In the genomic region with DNA sequence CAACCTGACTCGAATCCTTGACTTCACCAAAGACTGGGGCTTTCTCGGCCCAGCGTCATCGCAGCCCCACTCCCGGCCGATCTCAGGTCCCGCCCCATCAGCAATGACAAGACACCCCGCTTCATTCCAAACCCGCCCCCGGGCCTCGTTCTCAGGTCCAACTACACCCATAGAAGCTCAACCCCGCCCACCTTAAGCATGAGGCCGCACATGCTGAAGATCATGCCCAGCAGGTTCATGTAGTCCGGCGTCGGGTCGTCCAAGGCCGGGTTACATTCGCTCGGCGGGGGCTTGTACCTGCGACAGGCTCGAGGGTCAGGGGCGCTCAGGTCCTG, we compare ENCODE assay signal across 3 cellular contexts.
A peak's percentile ranks its signal among the peaks of the same experiment; 100 is the strongest.
TF ChIP-seq lines count a peak whose summit lies in the region.

No MANE protein-coding gene starts in this region.

TF ChIP-seq in A549, 52 proteins besides CTCF, POLR2A, EP300 and RAD21:
- TF ChIP-seq TFCP2L1 (CRISPR knock-in tag; IDR thresholded peaks at IDR 0.05) (no peak), CHD4 (IDR thresholded peaks at IDR 0.05; ENCODE audit: borderline replicate concordance) (no peak), MAZ (IDR thresholded peaks at IDR 0.05; ENCODE audit: borderline replicate concordance, low read depth, low read length) (no peak), CBX2 (IDR thresholded peaks at IDR 0.05; ENCODE audit: borderline replicate concordance, low read depth) (no peak), NPAS2 (CRISPR knock-in tag; IDR thresholded peaks at IDR 0.05; ENCODE audit: borderline replicate concordance) (no peak), CBX8 (IDR thresholded peaks at IDR 0.05) (no peak), RNF2 (IDR thresholded peaks at IDR 0.05; ENCODE audit: borderline replicate concordance, low read depth) (no peak), CEBPB (IDR thresholded peaks at IDR 0.05) (no peak)
- TF ChIP-seq, protein P1, sequence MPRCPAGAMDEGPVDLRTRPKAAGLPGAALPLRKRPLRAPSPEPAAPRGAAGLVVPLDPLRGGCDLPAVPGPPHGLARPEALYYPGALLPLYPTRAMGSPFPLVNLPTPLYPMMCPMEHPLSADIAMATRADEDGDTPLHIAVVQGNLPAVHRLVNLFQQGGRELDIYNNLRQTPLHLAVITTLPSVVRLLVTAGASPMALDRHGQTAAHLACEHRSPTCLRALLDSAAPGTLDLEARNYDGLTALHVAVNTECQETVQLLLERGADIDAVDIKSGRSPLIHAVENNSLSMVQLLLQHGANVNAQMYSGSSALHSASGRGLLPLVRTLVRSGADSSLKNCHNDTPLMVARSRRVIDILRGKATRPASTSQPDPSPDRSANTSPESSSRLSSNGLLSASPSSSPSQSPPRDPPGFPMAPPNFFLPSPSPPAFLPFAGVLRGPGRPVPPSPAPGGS (IDR thresholded peaks at IDR 0.05), result no peak
TF ChIP-seq in A549: peak in this region for 0.

TF ChIP-seq in HEK293, 187 proteins besides CTCF, POLR2A, EP300 and RAD21 (continues in another document):
- no peak for TF ChIP-seq ZNF394 (tag by site-specific recombination; IDR thresholded peaks at IDR 0.05; ENCODE audit: borderline replicate concordance)
- no peak for TF ChIP-seq ZNF10 (tag by site-specific recombination; IDR thresholded peaks at IDR 0.05)
- TF ChIP-seq, protein P2, sequence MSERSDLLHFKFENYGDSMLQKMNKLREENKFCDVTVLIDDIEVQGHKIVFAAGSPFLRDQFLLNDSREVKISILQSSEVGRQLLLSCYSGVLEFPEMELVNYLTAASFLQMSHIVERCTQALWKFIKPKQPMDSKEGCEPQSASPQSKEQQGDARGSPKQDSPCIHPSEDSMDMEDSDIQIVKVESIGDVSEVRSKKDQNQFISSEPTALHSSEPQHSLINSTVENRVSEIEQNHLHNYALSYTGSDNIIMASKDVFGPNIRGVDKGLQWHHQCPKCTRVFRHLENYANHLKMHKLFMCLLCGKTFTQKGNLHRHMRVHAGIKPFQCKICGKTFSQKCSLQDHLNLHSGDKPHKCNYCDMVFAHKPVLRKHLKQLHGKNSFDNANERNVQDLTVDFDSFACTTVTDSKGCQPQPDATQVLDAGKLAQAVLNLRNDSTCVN (tag by site-specific recombination; optimal IDR thresholded peaks at IDR 0.05), result peak; percentile 19
- TF ChIP-seq, protein P3, sequence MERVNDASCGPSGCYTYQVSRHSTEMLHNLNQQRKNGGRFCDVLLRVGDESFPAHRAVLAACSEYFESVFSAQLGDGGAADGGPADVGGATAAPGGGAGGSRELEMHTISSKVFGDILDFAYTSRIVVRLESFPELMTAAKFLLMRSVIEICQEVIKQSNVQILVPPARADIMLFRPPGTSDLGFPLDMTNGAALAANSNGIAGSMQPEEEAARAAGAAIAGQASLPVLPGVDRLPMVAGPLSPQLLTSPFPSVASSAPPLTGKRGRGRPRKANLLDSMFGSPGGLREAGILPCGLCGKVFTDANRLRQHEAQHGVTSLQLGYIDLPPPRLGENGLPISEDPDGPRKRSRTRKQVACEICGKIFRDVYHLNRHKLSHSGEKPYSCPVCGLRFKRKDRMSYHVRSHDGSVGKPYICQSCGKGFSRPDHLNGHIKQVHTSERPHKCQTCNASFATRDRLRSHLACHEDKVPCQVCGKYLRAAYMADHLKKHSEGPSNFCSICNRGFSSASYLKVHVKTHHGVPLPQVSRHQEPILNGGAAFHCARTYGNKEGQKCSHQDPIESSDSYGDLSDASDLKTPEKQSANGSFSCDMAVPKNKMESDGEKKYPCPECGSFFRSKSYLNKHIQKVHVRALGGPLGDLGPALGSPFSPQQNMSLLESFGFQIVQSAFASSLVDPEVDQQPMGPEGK (tag by site-specific recombination; IDR thresholded peaks at IDR 0.05), result 0 out of 2 replicates have a peak, but pooled peaks have one; percentile 27
- no peak for TF ChIP-seq ZNF433 (tag by site-specific recombination; IDR thresholded peaks at IDR 0.05; ENCODE audit: low read depth)
- TF ChIP-seq ZNF16 (tag by site-specific recombination; IDR thresholded peaks at IDR 0.05; ENCODE audit: low read depth), result no peak
- TF ChIP-seq ZBTB20 (tag by site-specific recombination; IDR thresholded peaks at IDR 0.05), result peak; percentile 14; the same call in 1 of the 2 replicates
- peak; percentile 97 for TF ChIP-seq ZNF335 (tag by site-specific recombination; conservative IDR thresholded peaks at IDR 0.05)
- no peak for TF ChIP-seq YY2 (tag by site-specific recombination; IDR thresholded peaks at IDR 0.05)
- TF ChIP-seq GLIS2 (tag by site-specific recombination; IDR thresholded peaks at IDR 0.05), result no peak
- TF ChIP-seq HOXD13 (CRISPR knock-in tag; IDR thresholded peaks at IDR 0.05; ENCODE audit: borderline replicate concordance), result no peak
- no peak; the same call in 1 of the 2 replicates for TF ChIP-seq EGR2 (tag by site-specific recombination; IDR thresholded peaks at IDR 0.05; ENCODE audit: low read depth)
- TF ChIP-seq, protein P4, sequence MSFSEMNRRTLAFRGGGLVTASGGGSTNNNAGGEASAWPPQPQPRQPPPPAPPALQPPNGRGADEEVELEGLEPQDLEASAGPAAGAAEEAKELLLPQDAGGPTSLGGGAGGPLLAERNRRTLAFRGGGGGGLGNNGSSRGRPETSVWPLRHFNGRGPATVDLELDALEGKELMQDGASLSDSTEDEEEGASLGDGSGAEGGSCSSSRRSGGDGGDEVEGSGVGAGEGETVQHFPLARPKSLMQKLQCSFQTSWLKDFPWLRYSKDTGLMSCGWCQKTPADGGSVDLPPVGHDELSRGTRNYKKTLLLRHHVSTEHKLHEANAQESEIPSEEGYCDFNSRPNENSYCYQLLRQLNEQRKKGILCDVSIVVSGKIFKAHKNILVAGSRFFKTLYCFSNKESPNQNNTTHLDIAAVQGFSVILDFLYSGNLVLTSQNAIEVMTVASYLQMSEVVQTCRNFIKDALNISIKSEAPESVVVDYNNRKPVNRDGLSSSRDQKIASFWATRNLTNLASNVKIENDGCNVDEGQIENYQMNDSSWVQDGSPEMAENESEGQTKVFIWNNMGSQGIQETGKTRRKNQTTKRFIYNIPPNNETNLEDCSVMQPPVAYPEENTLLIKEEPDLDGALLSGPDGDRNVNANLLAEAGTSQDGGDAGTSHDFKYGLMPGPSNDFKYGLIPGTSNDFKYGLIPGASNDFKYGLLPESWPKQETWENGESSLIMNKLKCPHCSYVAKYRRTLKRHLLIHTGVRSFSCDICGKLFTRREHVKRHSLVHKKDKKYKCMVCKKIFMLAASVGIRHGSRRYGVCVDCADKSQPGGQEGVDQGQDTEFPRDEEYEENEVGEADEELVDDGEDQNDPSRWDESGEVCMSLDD (tag by site-specific recombination; IDR thresholded peaks at IDR 0.05), result no peak
- TF ChIP-seq ZNF391 (tag by site-specific recombination; IDR thresholded peaks at IDR 0.05; ENCODE audit: borderline replicate concordance, low read depth), result no peak
- TF ChIP-seq, protein P5, sequence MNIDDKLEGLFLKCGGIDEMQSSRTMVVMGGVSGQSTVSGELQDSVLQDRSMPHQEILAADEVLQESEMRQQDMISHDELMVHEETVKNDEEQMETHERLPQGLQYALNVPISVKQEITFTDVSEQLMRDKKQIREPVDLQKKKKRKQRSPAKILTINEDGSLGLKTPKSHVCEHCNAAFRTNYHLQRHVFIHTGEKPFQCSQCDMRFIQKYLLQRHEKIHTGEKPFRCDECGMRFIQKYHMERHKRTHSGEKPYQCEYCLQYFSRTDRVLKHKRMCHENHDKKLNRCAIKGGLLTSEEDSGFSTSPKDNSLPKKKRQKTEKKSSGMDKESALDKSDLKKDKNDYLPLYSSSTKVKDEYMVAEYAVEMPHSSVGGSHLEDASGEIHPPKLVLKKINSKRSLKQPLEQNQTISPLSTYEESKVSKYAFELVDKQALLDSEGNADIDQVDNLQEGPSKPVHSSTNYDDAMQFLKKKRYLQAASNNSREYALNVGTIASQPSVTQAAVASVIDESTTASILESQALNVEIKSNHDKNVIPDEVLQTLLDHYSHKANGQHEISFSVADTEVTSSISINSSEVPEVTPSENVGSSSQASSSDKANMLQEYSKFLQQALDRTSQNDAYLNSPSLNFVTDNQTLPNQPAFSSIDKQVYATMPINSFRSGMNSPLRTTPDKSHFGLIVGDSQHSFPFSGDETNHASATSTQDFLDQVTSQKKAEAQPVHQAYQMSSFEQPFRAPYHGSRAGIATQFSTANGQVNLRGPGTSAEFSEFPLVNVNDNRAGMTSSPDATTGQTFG (tag by site-specific recombination; IDR thresholded peaks at IDR 0.05; ENCODE audit: borderline replicate concordance), result no peak
- peak; percentile 62; the same call in 1 of the 2 replicates for TF ChIP-seq SP2 (tag by site-specific recombination; IDR thresholded peaks at IDR 0.05)
- TF ChIP-seq RBAK (tag by site-specific recombination; IDR thresholded peaks at IDR 0.05), result no peak

TF ChIP-seq in K562, 482 proteins besides CTCF, POLR2A, EP300 and RAD21 (continues in another document):
- TF ChIP-seq HCFC1 (IDR thresholded peaks at IDR 0.05; ENCODE audit: low read depth, low read length) (no peak), SAP30 (IDR thresholded peaks at IDR 0.05; ENCODE audit: borderline replicate concordance, insufficient read depth, low read depth, low read length, poor library complexity, severe bottlenecking) (peak; percentile 25), KHSRP (IDR thresholded peaks at IDR 0.05) (no peak), ZNF121 (CRISPR knock-in tag; conservative IDR thresholded peaks at IDR 0.05) (no peak), ZNF134 (CRISPR knock-in tag; conservative IDR thresholded peaks at IDR 0.05) (no peak), ZNF507 (tag; conservative IDR thresholded peaks at IDR 0.05) (no peak)
- TF ChIP-seq, protein P6, sequence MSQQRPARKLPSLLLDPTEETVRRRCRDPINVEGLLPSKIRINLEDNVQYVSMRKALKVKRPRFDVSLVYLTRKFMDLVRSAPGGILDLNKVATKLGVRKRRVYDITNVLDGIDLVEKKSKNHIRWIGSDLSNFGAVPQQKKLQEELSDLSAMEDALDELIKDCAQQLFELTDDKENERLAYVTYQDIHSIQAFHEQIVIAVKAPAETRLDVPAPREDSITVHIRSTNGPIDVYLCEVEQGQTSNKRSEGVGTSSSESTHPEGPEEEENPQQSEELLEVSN (IDR thresholded peaks at IDR 0.05; ENCODE audit: borderline replicate concordance in 1 of 2, extremely low read depth in 1 of 2, insufficient read depth in 1 of 2, insufficient read length in 1 of 2, low read depth in 1 of 2, low read length in 1 of 2, poor library complexity in 1 of 2, severe bottlenecking in 1 of 2), result peak in 1 of 2 experiments; percentile 59
- TF ChIP-seq, protein P7, sequence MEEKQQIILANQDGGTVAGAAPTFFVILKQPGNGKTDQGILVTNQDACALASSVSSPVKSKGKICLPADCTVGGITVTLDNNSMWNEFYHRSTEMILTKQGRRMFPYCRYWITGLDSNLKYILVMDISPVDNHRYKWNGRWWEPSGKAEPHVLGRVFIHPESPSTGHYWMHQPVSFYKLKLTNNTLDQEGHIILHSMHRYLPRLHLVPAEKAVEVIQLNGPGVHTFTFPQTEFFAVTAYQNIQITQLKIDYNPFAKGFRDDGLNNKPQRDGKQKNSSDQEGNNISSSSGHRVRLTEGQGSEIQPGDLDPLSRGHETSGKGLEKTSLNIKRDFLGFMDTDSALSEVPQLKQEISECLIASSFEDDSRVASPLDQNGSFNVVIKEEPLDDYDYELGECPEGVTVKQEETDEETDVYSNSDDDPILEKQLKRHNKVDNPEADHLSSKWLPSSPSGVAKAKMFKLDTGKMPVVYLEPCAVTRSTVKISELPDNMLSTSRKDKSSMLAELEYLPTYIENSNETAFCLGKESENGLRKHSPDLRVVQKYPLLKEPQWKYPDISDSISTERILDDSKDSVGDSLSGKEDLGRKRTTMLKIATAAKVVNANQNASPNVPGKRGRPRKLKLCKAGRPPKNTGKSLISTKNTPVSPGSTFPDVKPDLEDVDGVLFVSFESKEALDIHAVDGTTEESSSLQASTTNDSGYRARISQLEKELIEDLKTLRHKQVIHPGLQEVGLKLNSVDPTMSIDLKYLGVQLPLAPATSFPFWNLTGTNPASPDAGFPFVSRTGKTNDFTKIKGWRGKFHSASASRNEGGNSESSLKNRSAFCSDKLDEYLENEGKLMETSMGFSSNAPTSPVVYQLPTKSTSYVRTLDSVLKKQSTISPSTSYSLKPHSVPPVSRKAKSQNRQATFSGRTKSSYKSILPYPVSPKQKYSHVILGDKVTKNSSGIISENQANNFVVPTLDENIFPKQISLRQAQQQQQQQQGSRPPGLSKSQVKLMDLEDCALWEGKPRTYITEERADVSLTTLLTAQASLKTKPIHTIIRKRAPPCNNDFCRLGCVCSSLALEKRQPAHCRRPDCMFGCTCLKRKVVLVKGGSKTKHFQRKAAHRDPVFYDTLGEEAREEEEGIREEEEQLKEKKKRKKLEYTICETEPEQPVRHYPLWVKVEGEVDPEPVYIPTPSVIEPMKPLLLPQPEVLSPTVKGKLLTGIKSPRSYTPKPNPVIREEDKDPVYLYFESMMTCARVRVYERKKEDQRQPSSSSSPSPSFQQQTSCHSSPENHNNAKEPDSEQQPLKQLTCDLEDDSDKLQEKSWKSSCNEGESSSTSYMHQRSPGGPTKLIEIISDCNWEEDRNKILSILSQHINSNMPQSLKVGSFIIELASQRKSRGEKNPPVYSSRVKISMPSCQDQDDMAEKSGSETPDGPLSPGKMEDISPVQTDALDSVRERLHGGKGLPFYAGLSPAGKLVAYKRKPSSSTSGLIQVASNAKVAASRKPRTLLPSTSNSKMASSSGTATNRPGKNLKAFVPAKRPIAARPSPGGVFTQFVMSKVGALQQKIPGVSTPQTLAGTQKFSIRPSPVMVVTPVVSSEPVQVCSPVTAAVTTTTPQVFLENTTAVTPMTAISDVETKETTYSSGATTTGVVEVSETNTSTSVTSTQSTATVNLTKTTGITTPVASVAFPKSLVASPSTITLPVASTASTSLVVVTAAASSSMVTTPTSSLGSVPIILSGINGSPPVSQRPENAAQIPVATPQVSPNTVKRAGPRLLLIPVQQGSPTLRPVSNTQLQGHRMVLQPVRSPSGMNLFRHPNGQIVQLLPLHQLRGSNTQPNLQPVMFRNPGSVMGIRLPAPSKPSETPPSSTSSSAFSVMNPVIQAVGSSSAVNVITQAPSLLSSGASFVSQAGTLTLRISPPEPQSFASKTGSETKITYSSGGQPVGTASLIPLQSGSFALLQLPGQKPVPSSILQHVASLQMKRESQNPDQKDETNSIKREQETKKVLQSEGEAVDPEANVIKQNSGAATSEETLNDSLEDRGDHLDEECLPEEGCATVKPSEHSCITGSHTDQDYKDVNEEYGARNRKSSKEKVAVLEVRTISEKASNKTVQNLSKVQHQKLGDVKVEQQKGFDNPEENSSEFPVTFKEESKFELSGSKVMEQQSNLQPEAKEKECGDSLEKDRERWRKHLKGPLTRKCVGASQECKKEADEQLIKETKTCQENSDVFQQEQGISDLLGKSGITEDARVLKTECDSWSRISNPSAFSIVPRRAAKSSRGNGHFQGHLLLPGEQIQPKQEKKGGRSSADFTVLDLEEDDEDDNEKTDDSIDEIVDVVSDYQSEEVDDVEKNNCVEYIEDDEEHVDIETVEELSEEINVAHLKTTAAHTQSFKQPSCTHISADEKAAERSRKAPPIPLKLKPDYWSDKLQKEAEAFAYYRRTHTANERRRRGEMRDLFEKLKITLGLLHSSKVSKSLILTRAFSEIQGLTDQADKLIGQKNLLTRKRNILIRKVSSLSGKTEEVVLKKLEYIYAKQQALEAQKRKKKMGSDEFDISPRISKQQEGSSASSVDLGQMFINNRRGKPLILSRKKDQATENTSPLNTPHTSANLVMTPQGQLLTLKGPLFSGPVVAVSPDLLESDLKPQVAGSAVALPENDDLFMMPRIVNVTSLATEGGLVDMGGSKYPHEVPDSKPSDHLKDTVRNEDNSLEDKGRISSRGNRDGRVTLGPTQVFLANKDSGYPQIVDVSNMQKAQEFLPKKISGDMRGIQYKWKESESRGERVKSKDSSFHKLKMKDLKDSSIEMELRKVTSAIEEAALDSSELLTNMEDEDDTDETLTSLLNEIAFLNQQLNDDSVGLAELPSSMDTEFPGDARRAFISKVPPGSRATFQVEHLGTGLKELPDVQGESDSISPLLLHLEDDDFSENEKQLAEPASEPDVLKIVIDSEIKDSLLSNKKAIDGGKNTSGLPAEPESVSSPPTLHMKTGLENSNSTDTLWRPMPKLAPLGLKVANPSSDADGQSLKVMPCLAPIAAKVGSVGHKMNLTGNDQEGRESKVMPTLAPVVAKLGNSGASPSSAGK (IDR thresholded peaks at IDR 0.05), result peak; percentile 80
